In the genomic region with DNA sequence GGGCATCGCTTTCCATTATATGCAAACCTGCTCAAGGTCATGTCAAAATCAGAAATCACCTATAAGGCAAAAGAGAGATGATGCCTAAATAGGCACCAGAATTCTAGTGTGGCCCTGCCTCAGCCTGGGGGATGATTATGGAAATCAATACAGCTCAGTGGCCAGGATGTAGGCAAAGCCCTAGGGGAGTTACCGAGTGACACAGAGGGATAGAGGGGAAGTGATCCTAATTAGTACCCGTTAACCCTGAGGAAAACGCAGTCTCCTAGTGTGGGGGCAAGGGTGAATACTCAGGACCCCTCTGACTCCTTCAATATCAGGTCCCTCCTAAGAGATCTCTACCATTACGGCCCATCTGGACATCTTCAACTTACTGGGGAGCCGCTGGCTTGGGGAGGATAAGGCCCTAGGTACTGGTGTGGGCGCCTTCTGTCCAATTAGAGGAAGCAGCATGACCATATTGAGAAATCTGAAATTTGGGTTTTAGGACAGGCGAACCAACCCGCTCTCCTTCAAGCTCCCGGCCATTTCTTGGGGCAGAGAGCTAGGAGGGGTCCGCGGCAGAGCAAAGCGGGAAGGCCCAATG, we compare ENCODE assay signal across 1 cellular context.
A peak's percentile ranks its signal among the peaks of the same experiment; 100 is the strongest.
TF ChIP-seq lines count a peak whose summit lies in the region.

No MANE protein-coding gene starts in this region.

TF ChIP-seq in K562, 482 proteins besides CTCF, POLR2A, EP300 and RAD21:
- TF ChIP-seq STAT5A (IDR thresholded peaks at IDR 0.05; ENCODE audit: borderline replicate concordance, low read length) (no peak), DMBX1 (CRISPR knock-in tag; IDR thresholded peaks at IDR 0.05; ENCODE audit: borderline replicate concordance) (no peak), ZNF212 (CRISPR knock-in tag; IDR thresholded peaks at IDR 0.05) (no peak), CEBPB (tag; IDR thresholded peaks at IDR 0.05) (peak; percentile 23; the same call in 1 of the 2 replicates), ZNF785 (CRISPR knock-in tag; IDR thresholded peaks at IDR 0.05) (no peak), YY1 (IDR thresholded peaks at IDR 0.05; ENCODE audit: borderline replicate concordance in 1 of 3, control insufficient read depth in 1 of 3, extremely low read depth in 1 of 3, insufficient read depth in 3 of 3, insufficient read length in 1 of 3, insufficient replicate concordance in 2 of 3, low read depth in 1 of 3, low read length in 2 of 3) (no peak), ZNF717 (CRISPR knock-in tag; IDR thresholded peaks at IDR 0.05) (no peak), NRF1 (conservative IDR thresholded peaks at IDR 0.05 in 1 of 2, IDR thresholded peaks at IDR 0.05 in 1 of 2) (no peak), LCOR (CRISPR knock-in tag; IDR thresholded peaks at IDR 0.05) (no peak), NR2F6 (CRISPR knock-in tag; IDR thresholded peaks at IDR 0.05) (no peak), CCAR2 (IDR thresholded peaks at IDR 0.05; ENCODE audit: low read depth, low read length) (no peak), HNRNPUL1 (IDR thresholded peaks at IDR 0.05; ENCODE audit: low read length) (no peak), POLR2AphosphoS2 (IDR thresholded peaks at IDR 0.05; ENCODE audit: low read length) (no peak), ZNF274 (IDR thresholded peaks at IDR 0.05; ENCODE audit: borderline replicate concordance, low read depth, low read length) (no peak), JUN (IDR thresholded peaks at IDR 0.05; ENCODE audit: borderline replicate concordance, low read depth, low read length) (no peak), JUN (CRISPR knock-in tag; IDR thresholded peaks at IDR 0.05; ENCODE audit: borderline replicate concordance) (no peak), NBN (IDR thresholded peaks at IDR 0.05; ENCODE audit: low read depth) (no peak), BACH1 (tag; IDR thresholded peaks at IDR 0.05) (no peak), NFYB (IDR thresholded peaks at IDR 0.05; ENCODE audit: extremely low read depth, insufficient read length) (peak; percentile 5), SMARCE1 (IDR thresholded peaks at IDR 0.05) (0 out of 2 replicates have a peak, but pooled peaks have one; percentile 15), CHCHD3 (CRISPR knock-in tag; IDR thresholded peaks at IDR 0.05) (no peak), CAMTA2 (CRISPR knock-in tag; conservative IDR thresholded peaks at IDR 0.05) (no peak), CHD4 (IDR thresholded peaks at IDR 0.05; ENCODE audit: insufficient read depth, insufficient replicate concordance, low read depth, low read length, poor library complexity, severe bottlenecking) (no peak), SPI1 (IDR thresholded peaks at IDR 0.05; ENCODE audit: borderline replicate concordance, low read depth, low read length) (peak; percentile 33; the same call in 1 of the 2 replicates)
- TF ChIP-seq, protein P1, sequence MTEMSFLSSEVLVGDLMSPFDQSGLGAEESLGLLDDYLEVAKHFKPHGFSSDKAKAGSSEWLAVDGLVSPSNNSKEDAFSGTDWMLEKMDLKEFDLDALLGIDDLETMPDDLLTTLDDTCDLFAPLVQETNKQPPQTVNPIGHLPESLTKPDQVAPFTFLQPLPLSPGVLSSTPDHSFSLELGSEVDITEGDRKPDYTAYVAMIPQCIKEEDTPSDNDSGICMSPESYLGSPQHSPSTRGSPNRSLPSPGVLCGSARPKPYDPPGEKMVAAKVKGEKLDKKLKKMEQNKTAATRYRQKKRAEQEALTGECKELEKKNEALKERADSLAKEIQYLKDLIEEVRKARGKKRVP (CRISPR knock-in tag; IDR thresholded peaks at IDR 0.05) = no peak
- TF ChIP-seq, protein P2, sequence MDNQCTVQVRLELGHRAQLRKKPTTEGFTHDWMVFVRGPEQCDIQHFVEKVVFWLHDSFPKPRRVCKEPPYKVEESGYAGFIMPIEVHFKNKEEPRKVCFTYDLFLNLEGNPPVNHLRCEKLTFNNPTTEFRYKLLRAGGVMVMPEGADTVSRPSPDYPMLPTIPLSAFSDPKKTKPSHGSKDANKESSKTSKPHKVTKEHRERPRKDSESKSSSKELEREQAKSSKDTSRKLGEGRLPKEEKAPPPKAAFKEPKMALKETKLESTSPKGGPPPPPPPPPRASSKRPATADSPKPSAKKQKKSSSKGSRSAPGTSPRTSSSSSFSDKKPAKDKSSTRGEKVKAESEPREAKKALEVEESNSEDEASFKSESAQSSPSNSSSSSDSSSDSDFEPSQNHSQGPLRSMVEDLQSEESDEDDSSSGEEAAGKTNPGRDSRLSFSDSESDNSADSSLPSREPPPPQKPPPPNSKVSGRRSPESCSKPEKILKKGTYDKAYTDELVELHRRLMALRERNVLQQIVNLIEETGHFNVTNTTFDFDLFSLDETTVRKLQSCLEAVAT (IDR thresholded peaks at IDR 0.05) = no peak
- TF ChIP-seq, protein P3, sequence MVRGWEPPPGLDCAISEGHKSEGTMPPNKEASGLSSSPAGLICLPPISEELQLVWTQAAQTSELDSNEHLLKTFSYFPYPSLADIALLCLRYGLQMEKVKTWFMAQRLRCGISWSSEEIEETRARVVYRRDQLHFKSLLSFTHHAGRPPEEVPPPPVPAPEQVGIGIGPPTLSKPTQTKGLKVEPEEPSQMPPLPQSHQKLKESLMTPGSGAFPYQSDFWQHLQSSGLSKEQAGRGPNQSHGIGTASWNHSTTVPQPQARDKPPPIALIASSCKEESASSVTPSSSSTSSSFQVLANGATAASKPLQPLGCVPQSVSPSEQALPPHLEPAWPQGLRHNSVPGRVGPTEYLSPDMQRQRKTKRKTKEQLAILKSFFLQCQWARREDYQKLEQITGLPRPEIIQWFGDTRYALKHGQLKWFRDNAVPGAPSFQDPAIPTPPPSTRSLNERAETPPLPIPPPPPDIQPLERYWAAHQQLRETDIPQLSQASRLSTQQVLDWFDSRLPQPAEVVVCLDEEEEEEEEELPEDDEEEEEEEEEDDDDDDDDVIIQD (CRISPR knock-in tag; IDR thresholded peaks at IDR 0.05) = no peak
- TF ChIP-seq, protein P4, sequence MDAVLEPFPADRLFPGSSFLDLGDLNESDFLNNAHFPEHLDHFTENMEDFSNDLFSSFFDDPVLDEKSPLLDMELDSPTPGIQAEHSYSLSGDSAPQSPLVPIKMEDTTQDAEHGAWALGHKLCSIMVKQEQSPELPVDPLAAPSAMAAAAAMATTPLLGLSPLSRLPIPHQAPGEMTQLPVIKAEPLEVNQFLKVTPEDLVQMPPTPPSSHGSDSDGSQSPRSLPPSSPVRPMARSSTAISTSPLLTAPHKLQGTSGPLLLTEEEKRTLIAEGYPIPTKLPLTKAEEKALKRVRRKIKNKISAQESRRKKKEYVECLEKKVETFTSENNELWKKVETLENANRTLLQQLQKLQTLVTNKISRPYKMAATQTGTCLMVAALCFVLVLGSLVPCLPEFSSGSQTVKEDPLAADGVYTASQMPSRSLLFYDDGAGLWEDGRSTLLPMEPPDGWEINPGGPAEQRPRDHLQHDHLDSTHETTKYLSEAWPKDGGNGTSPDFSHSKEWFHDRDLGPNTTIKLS (IDR thresholded peaks at IDR 0.05; ENCODE audit: borderline replicate concordance, low read depth) = no peak
TF ChIP-seq in K562: peak in this region for 4.
